2 cellular contexts compared by ENCODE assay signal in the genomic region with DNA sequence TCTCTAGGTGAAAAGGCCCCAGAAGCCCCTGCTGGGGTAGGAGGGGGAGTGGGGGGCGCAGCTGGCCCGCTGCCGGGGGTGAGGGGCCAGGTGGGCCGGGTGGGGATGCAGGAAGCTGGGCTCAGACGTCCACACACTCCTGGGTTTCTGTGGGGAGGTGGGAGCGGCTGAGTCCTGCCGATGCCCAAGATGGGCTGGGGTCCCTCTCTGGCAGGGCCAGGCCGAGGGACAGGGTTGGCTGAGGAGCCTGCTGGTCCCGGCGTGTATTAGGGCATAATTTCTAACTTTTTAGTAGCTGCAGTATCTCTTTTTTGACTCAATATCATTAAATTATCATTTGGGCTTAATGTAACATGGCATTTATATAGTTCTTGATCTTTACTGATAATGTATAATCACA.
TF ChIP-seq lines count a peak whose summit lies in the region.

No MANE protein-coding gene starts in this region.

TF ChIP-seq in A549, 52 proteins besides CTCF, POLR2A, EP300 and RAD21 (continued from another document):
- no peak for TF ChIP-seq CEBPB (IDR thresholded peaks at IDR 0.05)

TF ChIP-seq in IMR-90, 13 proteins besides CTCF, POLR2A, EP300 and RAD21 (continued from another document):
- TF ChIP-seq CEBPB (IDR thresholded peaks at IDR 0.05; ENCODE audit: low read depth, low read length): no peak
- TF ChIP-seq RFX5 (IDR thresholded peaks at IDR 0.05; ENCODE audit: low read depth, low read length): no peak
- TF ChIP-seq, protein P1, sequence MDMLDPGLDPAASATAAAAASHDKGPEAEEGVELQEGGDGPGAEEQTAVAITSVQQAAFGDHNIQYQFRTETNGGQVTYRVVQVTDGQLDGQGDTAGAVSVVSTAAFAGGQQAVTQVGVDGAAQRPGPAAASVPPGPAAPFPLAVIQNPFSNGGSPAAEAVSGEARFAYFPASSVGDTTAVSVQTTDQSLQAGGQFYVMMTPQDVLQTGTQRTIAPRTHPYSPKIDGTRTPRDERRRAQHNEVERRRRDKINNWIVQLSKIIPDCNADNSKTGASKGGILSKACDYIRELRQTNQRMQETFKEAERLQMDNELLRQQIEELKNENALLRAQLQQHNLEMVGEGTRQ (IDR thresholded peaks at IDR 0.05; ENCODE audit: low read depth, low read length): no peak
- no peak for TF ChIP-seq RCOR1 (IDR thresholded peaks at IDR 0.05; ENCODE audit: insufficient replicate concordance, low read length)
- no peak for TF ChIP-seq MAFK (IDR thresholded peaks at IDR 0.05; ENCODE audit: low read depth, low read length)
- TF ChIP-seq, protein P2, sequence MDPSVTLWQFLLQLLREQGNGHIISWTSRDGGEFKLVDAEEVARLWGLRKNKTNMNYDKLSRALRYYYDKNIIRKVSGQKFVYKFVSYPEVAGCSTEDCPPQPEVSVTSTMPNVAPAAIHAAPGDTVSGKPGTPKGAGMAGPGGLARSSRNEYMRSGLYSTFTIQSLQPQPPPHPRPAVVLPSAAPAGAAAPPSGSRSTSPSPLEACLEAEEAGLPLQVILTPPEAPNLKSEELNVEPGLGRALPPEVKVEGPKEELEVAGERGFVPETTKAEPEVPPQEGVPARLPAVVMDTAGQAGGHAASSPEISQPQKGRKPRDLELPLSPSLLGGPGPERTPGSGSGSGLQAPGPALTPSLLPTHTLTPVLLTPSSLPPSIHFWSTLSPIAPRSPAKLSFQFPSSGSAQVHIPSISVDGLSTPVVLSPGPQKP (IDR thresholded peaks at IDR 0.05; ENCODE audit: borderline replicate concordance, low read depth, low read length): no peak
- no peak for TF ChIP-seq BHLHE40 (IDR thresholded peaks at IDR 0.05; ENCODE audit: low read depth, low read length)
- TF ChIP-seq CHD1 (IDR thresholded peaks at IDR 0.05; ENCODE audit: low read depth, low read length): no peak
- TF ChIP-seq MXI1 (IDR thresholded peaks at IDR 0.05; ENCODE audit: borderline replicate concordance, low read depth, low read length): no peak
- TF ChIP-seq NFE2L2 (IDR thresholded peaks at IDR 0.05; ENCODE audit: low read depth, low read length): no peak
